ENCODE assay signal across 26 cellular contexts in genomic region chr10:47028466-47028865, GRCh38.
DNase-seq lines count a peak whose midpoint lies in the region; ATAC-seq and TF ChIP-seq lines count a peak whose summit lies in the region.
"Had no signal": no experiment of that assay in that cellular context is flagged by ENCODE, and none has a peak within 500 bp of the region (broad histone marks: within the 10 kb centered on the region; RNA-seq: fewer than 3 reads in every experiment).

No MANE protein-coding gene starts in this region.

- H3K9me3 ChIP-seq in osteoblast (ENCODE audit: low read depth, low read length): no peaks in the 10 kb centered on the region
- H3K9me3 ChIP-seq: transverse colon had no signal

- H3K79me2 ChIP-seq in osteoblast (ENCODE audit: insufficient read depth, low read length): no peaks in the 10 kb centered on the region
- H3K79me2 ChIP-seq: parathyroid adenoma had no signal

- no peaks in the 10 kb centered on the region for H3K36me3 Mint-ChIP-seq in natural killer cell treated with Interleukin-12 subunit alpha and Interleukin-12 subunit beta and Interleukin-15 and Interleukin-18, amount 100 ng/mL, for 72 hours
- H3K36me3 Mint-ChIP-seq in natural killer cell: no peaks in the 10 kb centered on the region
- H3K36me3 Mint-ChIP-seq in activated CD8-positive, alpha-beta memory T cell treated with anti-CD3 and anti-CD28 coated beads, Interleukin-2, amount 10 ng/mL, durations not matched to agents 7 days and 5 days: no peaks in the 10 kb centered on the region
- H3K36me3 Mint-ChIP-seq: activated naive CD4-positive, alpha-beta T cell treated with anti-CD3 and anti-CD28 coated beads, Interleukin-2, amount 50 U/mL, for 24 hours had no signal

- no peak overlapping the region for H2AFZ ChIP-seq in osteoblast (ENCODE audit: low read length)
- H2AFZ ChIP-seq: parathyroid adenoma had no signal

- H4K20me1 ChIP-seq in osteoblast (ENCODE audit: insufficient read depth, low read length): no peaks in the 10 kb centered on the region

- DNase-seq in natural killer cell treated with Interleukin-12 subunit alpha and Interleukin-12 subunit beta and Interleukin-15 and Interleukin-18, amount 100 ng/mL, for 72 hours (ENCODE audit: low spot score): peak; percentile 53
- DNase-seq in natural killer cell (no peak), osteoblast (ENCODE audit: insufficient read length, low spot score, missing footprints) (peak; percentile 58), NCI-H2081 (lab: John Stamatoyannopoulos, UW) (no peak), NCI-H2196 treated with DMSO at 0.1 percent for 48 hours (lab: John Stamatoyannopoulos, UW; ENCODE audit: unreplicated experiment) (no peak)
- peak; percentile 21 for DNase-seq in activated CD8-positive, alpha-beta memory T cell treated with anti-CD3 and anti-CD28 coated beads, Interleukin-2, amount 10 ng/mL, durations not matched to agents 7 days and 5 days
- DNase-seq: activated CD4-positive, alpha-beta T cell treated with anti-CD3 and anti-CD28 coated beads, Interleukin-2, amount 10 ng/mL, durations not matched to agents 24 days and 14 days; amniotic stem cell; COR-L47; DMS53; mammary epithelial cell; NCI-H1436; NCI-H345; NCI-H748 treated with DMSO at 0.1 percent for 48 hours; retina; SIG-M5; transverse colon had no signal

- no peak overlapping the region for H3K27ac Mint-ChIP-seq in natural killer cell treated with Interleukin-12 subunit alpha and Interleukin-12 subunit beta and Interleukin-15 and Interleukin-18, amount 100 ng/mL, for 72 hours
- H3K27ac Mint-ChIP-seq in natural killer cell: no peak overlapping the region
- H3K27ac Mint-ChIP-seq in activated CD8-positive, alpha-beta memory T cell treated with anti-CD3 and anti-CD28 coated beads, Interleukin-2, amount 10 ng/mL, durations not matched to agents 7 days and 5 days: no peak overlapping the region
- H3K27ac Mint-ChIP-seq: activated CD4-positive, alpha-beta T cell treated with anti-CD3 and anti-CD28 coated beads, Interleukin-2, amount 10 ng/mL, durations not matched to agents 24 days and 14 days; activated naive CD4-positive, alpha-beta T cell treated with anti-CD3 and anti-CD28 coated beads, Interleukin-2, amount 50 U/mL, for 24 hours; activated T-helper 17 cell treated with anti-CD3 and anti-CD28 coated beads, Interleukin-2, amount 50 U/mL, for 72 hours; T-helper 2 cell treated with Interferon-gamma antibody and Interleukin-4, amounts not matched to agents 5 μg/mL and 100 μg/mL, for 36 hours had no signal

- no peaks in the 10 kb centered on the region for H3K27me3 ChIP-seq in osteoblast (ENCODE audit: insufficient read depth, low read length)
- H3K27me3 ChIP-seq: transverse colon had no signal

- H3K4me2 ChIP-seq in osteoblast (ENCODE audit: insufficient read depth, low read length): no peak overlapping the region
- H3K4me2 ChIP-seq: KMS-11 had no signal

- H3K9me3 Mint-ChIP-seq in natural killer cell treated with Interleukin-12 subunit alpha and Interleukin-12 subunit beta and Interleukin-15 and Interleukin-18, amount 100 ng/mL, for 72 hours: no peaks in the 10 kb centered on the region
- peaks cover 0 to 6% of the 10 kb centered on the region in 2 donors for H3K9me3 Mint-ChIP-seq in natural killer cell
- H3K9me3 Mint-ChIP-seq in activated CD8-positive, alpha-beta memory T cell treated with anti-CD3 and anti-CD28 coated beads, Interleukin-2, amount 10 ng/mL, durations not matched to agents 7 days and 5 days (ENCODE audit: low read depth): no peaks in the 10 kb centered on the region
- H3K9me3 Mint-ChIP-seq: activated CD4-positive, alpha-beta T cell treated with anti-CD3 and anti-CD28 coated beads, Interleukin-2, amount 10 ng/mL, durations not matched to agents 24 days and 14 days; activated naive CD4-positive, alpha-beta T cell treated with anti-CD3 and anti-CD28 coated beads, Interleukin-2, amount 50 U/mL, for 24 hours; activated T-helper 17 cell treated with anti-CD3 and anti-CD28 coated beads, Interleukin-2, amount 50 U/mL, for 72 hours; neural crest cell; T-helper 2 cell treated with Interferon-gamma antibody and Interleukin-4, amounts not matched to agents 5 μg/mL and 100 μg/mL, for 36 hours had no signal

- intact Hi-C loops in natural killer cell (cut with micrococcal nuclease): no loop called here

- H3K4me3 Mint-ChIP-seq in natural killer cell treated with Interleukin-12 subunit alpha and Interleukin-12 subunit beta and Interleukin-15 and Interleukin-18, amount 100 ng/mL, for 72 hours: no peak overlapping the region
- H3K4me3 Mint-ChIP-seq in natural killer cell: no peak overlapping the region
- H3K4me3 Mint-ChIP-seq in activated CD8-positive, alpha-beta memory T cell treated with anti-CD3 and anti-CD28 coated beads, Interleukin-2, amount 10 ng/mL, durations not matched to agents 7 days and 5 days: no peak overlapping the region
- H3K4me3 Mint-ChIP-seq: activated CD4-positive, alpha-beta T cell treated with anti-CD3 and anti-CD28 coated beads, Interleukin-2, amount 10 ng/mL, durations not matched to agents 24 days and 14 days; activated naive CD4-positive, alpha-beta T cell treated with anti-CD3 and anti-CD28 coated beads, Interleukin-2, amount 50 U/mL, for 24 hours; activated T-helper 17 cell treated with anti-CD3 and anti-CD28 coated beads, Interleukin-2, amount 50 U/mL, for 72 hours; neural crest cell; T-helper 2 cell treated with Interferon-gamma antibody and Interleukin-4, amounts not matched to agents 5 μg/mL and 100 μg/mL, for 36 hours had no signal

- H3K4me1 Mint-ChIP-seq in natural killer cell treated with Interleukin-12 subunit alpha and Interleukin-12 subunit beta and Interleukin-15 and Interleukin-18, amount 100 ng/mL, for 72 hours (ENCODE audit: low read depth in 2 of 2): peaks cover 5 to 7% of the 10 kb centered on the region in 2 donors
- H3K4me1 Mint-ChIP-seq in natural killer cell: peaks cover 0 to 8% of the 10 kb centered on the region in 2 donors
- peaks cover 4% of the 10 kb centered on the region for H3K4me1 Mint-ChIP-seq in activated CD8-positive, alpha-beta memory T cell treated with anti-CD3 and anti-CD28 coated beads, Interleukin-2, amount 10 ng/mL, durations not matched to agents 7 days and 5 days
- H3K4me1 Mint-ChIP-seq: activated CD4-positive, alpha-beta T cell treated with anti-CD3 and anti-CD28 coated beads, Interleukin-2, amount 10 ng/mL, durations not matched to agents 24 days and 14 days had no signal

- CTCF ChIA-PET in activated CD8-positive, alpha-beta memory T cell treated with anti-CD3 and anti-CD28 coated beads, Interleukin-2, amount 10 ng/mL, durations not matched to agents 7 days and 5 days (lab: Charles Lee): no interaction called here

- no peak overlapping the region for H3K4me3 ChIP-seq in osteoblast (ENCODE audit: insufficient read depth, low read length)
- H3K4me3 ChIP-seq: transverse colon had no signal

- peaks cover 4% of the 10 kb centered on the region for H3K4me1 ChIP-seq in osteoblast (ENCODE audit: insufficient read depth, low read length)
- H3K4me1 ChIP-seq: parathyroid adenoma, transverse colon had no signal

- no peak for TF ChIP-seq CTCF in natural killer cell (IDR thresholded peaks at IDR 0.05)
- TF ChIP-seq CTCF in osteoblast (IDR thresholded peaks at IDR 0.05; ENCODE audit: extremely low read depth, low read depth, low read length): no peak

- peaks cover 5 to 9% of the 10 kb centered on the region in 2 donors for H3K27me3 Mint-ChIP-seq in natural killer cell treated with Interleukin-12 subunit alpha and Interleukin-12 subunit beta and Interleukin-15 and Interleukin-18, amount 100 ng/mL, for 72 hours
- no peaks in the 10 kb centered on the region for H3K27me3 Mint-ChIP-seq in natural killer cell (ENCODE audit: low read depth in 2 of 2)
- H3K27me3 Mint-ChIP-seq in activated CD8-positive, alpha-beta memory T cell treated with anti-CD3 and anti-CD28 coated beads, Interleukin-2, amount 10 ng/mL, durations not matched to agents 7 days and 5 days: no peaks in the 10 kb centered on the region
- H3K27me3 Mint-ChIP-seq: activated CD4-positive, alpha-beta T cell treated with anti-CD3 and anti-CD28 coated beads, Interleukin-2, amount 10 ng/mL, durations not matched to agents 24 days and 14 days; activated naive CD4-positive, alpha-beta T cell treated with anti-CD3 and anti-CD28 coated beads, Interleukin-2, amount 50 U/mL, for 24 hours had no signal

- no peak for ATAC-seq in natural killer cell treated with Interleukin-12 subunit alpha and Interleukin-12 subunit beta and Interleukin-15 and Interleukin-18, amount 100 ng/mL, for 72 hours
- ATAC-seq in natural killer cell (no peak), GM19463 (IDR thresholded peaks at IDR 0.05; ENCODE audit: unreplicated experiment) (no peak)
- no peak for ATAC-seq in activated CD8-positive, alpha-beta memory T cell treated with anti-CD3 and anti-CD28 coated beads, Interleukin-2, amount 10 ng/mL, durations not matched to agents 7 days and 5 days
- ATAC-seq: activated T-helper 17 cell treated with anti-CD3 and anti-CD28 coated beads, Interleukin-2, amount 50 U/mL, for 72 hours; Panc1 had no signal

- H3K36me3 ChIP-seq in osteoblast (ENCODE audit: insufficient read depth, low read length): no peaks in the 10 kb centered on the region
- H3K36me3 ChIP-seq: transverse colon had no signal

- no peak overlapping the region for H3K27ac ChIP-seq in osteoblast (ENCODE audit: low read depth, low read length)
- H3K27ac ChIP-seq: C4-2B, KMS-11, parathyroid adenoma, transverse colon had no signal

Comparison
In these comparisons a context has a peak if more than half of its experiments do, and no peak if none do; other contexts are left out.
1. DNase-seq: peak in natural killer cell treated with Interleukin-12 subunit alpha and Interleukin-12 subunit beta and Interleukin-15 and Interleukin-18, amount 100 ng/mL, for 72 hours (single experiment), activated CD8-positive, alpha-beta memory T cell treated with anti-CD3 and anti-CD28 coated beads, Interleukin-2, amount 10 ng/mL, durations not matched to agents 7 days and 5 days (single experiment) and osteoblast (single experiment); none in natural killer cell (single experiment), NCI-H2081 (0 of 2) and NCI-H2196 treated with DMSO at 0.1 percent for 48 hours (single experiment).